Comparison of ENCODE assay signal across 23 cellular contexts in genomic region chr6:127367023-127367375, GRCh38. TPM values are rescaled to one million over a fixed set of nuclear protein-coding genes. Genes with fewer than 3 reads are reported as not detected.
A peak's percentile ranks its signal among the peaks of the same experiment; 100 is the strongest.
DNase-seq lines count a peak whose midpoint lies in the region; ATAC-seq and TF ChIP-seq lines count a peak whose summit lies in the region.
"Had no signal": no experiment of that assay in that cellular context is flagged by ENCODE, and none has a peak within 500 bp of the region (broad histone marks: within the 10 kb centered on the region; RNA-seq: fewer than 3 reads in every experiment).

No MANE protein-coding gene starts in this region.

- H3K4ac ChIP-seq in trophoblast cell (ENCODE audit: low read depth, low read length), result no peak overlapping the region

- no peaks in the 10 kb centered on the region for H3K79me1 ChIP-seq in trophoblast cell (ENCODE audit: low read length)

- H3K9me3 ChIP-seq in breast epithelium (peaks cover 0 to 30% of the 10 kb centered on the region in 2 donors), Panc1 (ENCODE audit: control insufficient read depth, insufficient read depth, low read depth, low read length) (peaks cover 20% of the 10 kb centered on the region; the same call in 1 of the 2 replicates), skeletal muscle satellite cell (replicated peaks; ENCODE audit: low read length) (peaks cover 9% of the 10 kb centered on the region), trophoblast cell (ENCODE audit: insufficient read depth, low read depth, low read length) (peaks cover 2% of the 10 kb centered on the region)

- no peak overlapping the region for H3K14ac ChIP-seq in trophoblast cell (ENCODE audit: low read length)

- no peak overlapping the region for H4K8ac ChIP-seq in trophoblast cell (ENCODE audit: low read depth, low read length)

- H4K12ac ChIP-seq in trophoblast cell (ENCODE audit: low read depth, low read length), result no peak overlapping the region

- no peak for DNase-seq in MCF 10A (ENCODE audit: unreplicated experiment)
- no peak for DNase-seq in breast epithelium (ENCODE audit: low spot score in 2 of 2)
- no peak for DNase-seq in Panc1 (ENCODE audit: low read depth, low spot score)
- no peak for DNase-seq in epithelial cell of prostate (ENCODE audit: low read depth, low spot score)
- no peak for DNase-seq in ecto neural progenitor cell (ENCODE audit: low spot score)
- DNase-seq in trophoblast cell, result no peak
- DNase-seq: activated CD4-positive, alpha-beta T cell treated with anti-CD3 and anti-CD28 coated beads for 48 hours; activated naive CD4-positive, alpha-beta T cell treated with anti-CD3 and anti-CD28 coated beads, Interleukin-2, amount 10 ng/mL, durations not matched to agents 7 days and 5 days; activated T-cell treated with anti-CD3 and anti-CD28 coated beads, Interleukin-2, amount 50 U/mL, for 48 hours; anterior cingulate cortex; C1 segment of cervical spinal cord; cerebellar nuclear complex; effector memory CD4-positive, alpha-beta T cell; naive thymus-derived CD4-positive, alpha-beta T cell; NCI-H1092 treated with DMSO at 0.1 percent for 48 hours; NCI-H1930; NCI-H2227 treated with DMSO at 0.1 percent for 48 hours; NCI-H748 treated with DMSO at 0.1 percent for 48 hours had no signal

- no peaks in the 10 kb centered on the region for H3K27me3 Mint-ChIP-seq in MCF 10A (ENCODE audit: insufficient read depth, unreplicated experiment)
- H3K27me3 Mint-ChIP-seq: naive thymus-derived CD4-positive, alpha-beta T cell had no signal

- H3K27ac ChIP-seq in breast epithelium (no peak overlapping the region), Panc1 (ENCODE audit: low read length) (peak overlapping the region; percentile 73), epithelial cell of prostate (peak overlapping the region; percentile 79), trophoblast cell (ENCODE audit: low read depth, low read length) (no peak overlapping the region)
- H3K27ac ChIP-seq: KMS-11 had no signal

- TF ChIP-seq POLR2A in breast epithelium (IDR thresholded peaks at IDR 0.05), result no peak

- TF ChIP-seq CTCF in MCF 10A (IDR thresholded peaks at IDR 0.05; ENCODE audit: unreplicated experiment) (no peak), breast epithelium (IDR thresholded peaks at IDR 0.05) (no peak), Panc1 (IDR thresholded peaks at IDR 0.05) (no peak)

- CTCF ChIA-PET in MCF 10A (lab: Yijun Ruan, JAX) (interaction anchor here (0.7 to 0.8 kb wide), 3 partner anchors 25 to 54 kb away, joined by 3 to 7 read pairs (median 4); no protein-coding TSS in a partner anchor), Panc1 (lab: Charles Lee) (no interaction called here)

- peaks cover 19% of the 10 kb centered on the region for H3K4me1 Mint-ChIP-seq in MCF 10A (ENCODE audit: insufficient read depth, unreplicated experiment)
- H3K4me1 Mint-ChIP-seq: activated naive CD4-positive, alpha-beta T cell treated with anti-CD3 and anti-CD28 coated beads, Interleukin-2, amount 10 ng/mL, durations not matched to agents 7 days and 5 days; naive thymus-derived CD4-positive, alpha-beta T cell had no signal

- no peak overlapping the region for H2BK5ac ChIP-seq in trophoblast cell (ENCODE audit: low read depth, low read length, poor library complexity)

- H3K4me2 ChIP-seq in skeletal muscle satellite cell (ENCODE audit: low read length) (peak overlapping the region; percentile 49), trophoblast cell (ENCODE audit: low read length) (no peak overlapping the region)
- H3K4me2 ChIP-seq: KMS-11 had no signal

- H3K36me3 Mint-ChIP-seq in MCF 10A (ENCODE audit: insufficient read depth, unreplicated experiment), result no peaks in the 10 kb centered on the region
- H3K36me3 Mint-ChIP-seq: activated naive CD4-positive, alpha-beta T cell treated with anti-CD3 and anti-CD28 coated beads, Interleukin-2, amount 10 ng/mL, durations not matched to agents 7 days and 5 days; naive thymus-derived CD4-positive, alpha-beta T cell had no signal

- H3K27ac Mint-ChIP-seq in MCF 10A (ENCODE audit: low read depth, unreplicated experiment), result peak overlapping the region; percentile 95
- H3K27ac Mint-ChIP-seq: activated naive CD4-positive, alpha-beta T cell treated with anti-CD3 and anti-CD28 coated beads, Interleukin-2, amount 10 ng/mL, durations not matched to agents 7 days and 5 days; naive thymus-derived CD4-positive, alpha-beta T cell; T-helper 1 cell treated with Interleukin-12 subunit alpha and Interleukin-12 subunit beta and Interleukin-4 antibody, amounts not matched to agents 30 μg/mL and 1 μg/mL, for 36 hours had no signal

- peak overlapping the region; percentile 32 for H3K9ac ChIP-seq in skeletal muscle satellite cell (ENCODE audit: low read depth, low read length)
- no peak overlapping the region for H3K9ac ChIP-seq in trophoblast cell (ENCODE audit: low read length)
- H3K9ac ChIP-seq: KMS-11 had no signal

- H3K9me3 Mint-ChIP-seq in MCF 10A (ENCODE audit: unreplicated experiment), result peaks cover 37% of the 10 kb centered on the region

- H2BK120ac ChIP-seq in trophoblast cell (ENCODE audit: insufficient read depth, low read length, poor library complexity), result no peak overlapping the region

- H3K79me2 ChIP-seq in trophoblast cell (ENCODE audit: control insufficient read depth, insufficient read depth, low read length, poor library complexity), result no peaks in the 10 kb centered on the region

- no peak overlapping the region for H3K4me3 Mint-ChIP-seq in MCF 10A (ENCODE audit: unreplicated experiment)
- H3K4me3 Mint-ChIP-seq: activated naive CD4-positive, alpha-beta T cell treated with anti-CD3 and anti-CD28 coated beads, Interleukin-2, amount 10 ng/mL, durations not matched to agents 7 days and 5 days; naive thymus-derived CD4-positive, alpha-beta T cell; T-helper 1 cell treated with Interleukin-12 subunit alpha and Interleukin-12 subunit beta and Interleukin-4 antibody, amounts not matched to agents 30 μg/mL and 1 μg/mL, for 36 hours had no signal

- H3K27me3 ChIP-seq in breast epithelium (no peaks in the 10 kb centered on the region), Panc1 (ENCODE audit: control insufficient read depth, insufficient read depth, low read length) (no peaks in the 10 kb centered on the region), skeletal muscle satellite cell (ENCODE audit: control insufficient read depth, insufficient read depth, low read length) (no peaks in the 10 kb centered on the region), trophoblast cell (ENCODE audit: insufficient read depth, low read length) (no peaks in the 10 kb centered on the region)
- H3K27me3 ChIP-seq: esophagus muscularis mucosa had no signal

- WGBS in trophoblast cell (ENCODE audit: extremely low coverage, insufficient coverage, insufficient read length), result no CpG with 5 or more reads among the region's 1 CpG

- H2AK5ac ChIP-seq in trophoblast cell (ENCODE audit: low read length), result no peak overlapping the region

- intact Hi-C loops in MCF 10A (cut with micrococcal nuclease), result no loop called here
- intact Hi-C loops in breast epithelium (cut with DNase I; ENCODE audit: low total_unique reads), result no loop called here
- intact Hi-C loops in Panc1 (cut with micrococcal nuclease; ENCODE audit: unreplicated experiment), result no loop called here

- ATAC-seq in Panc1 (no peak), GM21723 (IDR thresholded peaks at IDR 0.05; ENCODE audit: unreplicated experiment) (no peak)

- BruUV-seq in MCF 10A (replicated peaks; lab: Mats Ljungman, UMichigan), result TSS peak; percentile 37
- BruUV-seq in Panc1 (replicated peaks; lab: Mats Ljungman, UMichigan), result no TSS peak

- no peak overlapping the region for H3K18ac ChIP-seq in trophoblast cell (ENCODE audit: low read length)

- H3K36me3 ChIP-seq in breast epithelium (no peaks in the 10 kb centered on the region), Panc1 (ENCODE audit: control insufficient read depth, insufficient read depth, low read length) (no peaks in the 10 kb centered on the region), skeletal muscle satellite cell (ENCODE audit: insufficient read depth, low read length) (no peaks in the 10 kb centered on the region), trophoblast cell (ENCODE audit: control insufficient read depth in 1 of 2, insufficient read depth in 2 of 2, low read length in 2 of 2) (no peaks in the 10 kb centered on the region)
- H3K36me3 ChIP-seq: esophagus muscularis mucosa had no signal

- no peak overlapping the region for H3K23ac ChIP-seq in trophoblast cell (ENCODE audit: low read length)

- no peak overlapping the region for H2AFZ ChIP-seq in trophoblast cell (ENCODE audit: insufficient read depth, low read length, poor library complexity)

- H4K91ac ChIP-seq in trophoblast cell (ENCODE audit: low read depth, low read length), result no peak overlapping the region

- in situ Hi-C loops in Panc1 (cut with HindIII; ENCODE audit: low pct_unique_long_range_greater_than_20kb, low sequenced_read_pairs), result no loop called here

- H3K4me3 ChIP-seq in breast epithelium, result no peak overlapping the region
- H3K4me3 ChIP-seq in Panc1 (ENCODE audit: low read depth in 2 of 2, low read length in 2 of 2), result no peak overlapping the region
- no peak overlapping the region for H3K4me3 ChIP-seq in skeletal muscle satellite cell (ENCODE audit: low read length)
- no peak overlapping the region for H3K4me3 ChIP-seq in trophoblast cell (ENCODE audit: low read depth, low read length)
- H3K4me3 ChIP-seq: esophagus muscularis mucosa had no signal

- POLR2A ChIA-PET in MCF 10A (lab: Yijun Ruan, JAX), result interaction anchor here (0.6 to 3.1 kb wide), 12 partner anchors 9 to 737 kb away, joined by 3 to 18 read pairs (median 4); partner anchors contain the start of gene ECHDC1
- POLR2A ChIA-PET in Panc1 (lab: Charles Lee), result no interaction called here

- H3K4me1 ChIP-seq in breast epithelium (no peaks in the 10 kb centered on the region), Panc1 (ENCODE audit: control insufficient read depth, insufficient read depth, low read length) (peaks cover 9% of the 10 kb centered on the region), skeletal muscle satellite cell (ENCODE audit: control insufficient read depth, insufficient read depth, low read length) (peaks cover 14% of the 10 kb centered on the region), trophoblast cell (ENCODE audit: control insufficient read depth in 1 of 2, insufficient read depth in 2 of 2, low read length in 2 of 2) (peaks cover 6% of the 10 kb centered on the region in 2 experiments)

- H2BK12ac ChIP-seq in trophoblast cell (ENCODE audit: low read length), result no peak overlapping the region

RNA-seq across cellular contexts. Expression of gene ECHDC1, which starts 23.6 kb away (rescaled TPM):
- 60.4 and 70.7 TPM in 2 replicates for total RNA-seq in MCF 10A (2022)
- 10 to 100 TPM; 56.7 to 93.7 (median 82.2) TPM for total RNA-seq in breast epithelium
- 81.9 TPM for total RNA-seq in Panc1 (2021; ENCODE audit: unreplicated experiment)
- 58.8 TPM for polyA plus RNA-seq in Panc1 (2012; ENCODE audit: insufficient read length)
- 56.4 and 79.1 TPM in 2 replicates for total RNA-seq in skeletal muscle satellite cell (2012; rRNA removed)
- polyA plus RNA-seq in trophoblast cell (2013), result 28.0 and 28.8 TPM in 2 replicates

Comparison
In these comparisons a context has a peak if more than half of its experiments do, and no peak if none do; other contexts are left out.
1. H3K27ac ChIP-seq: peak in Panc1 (single experiment) and epithelial cell of prostate (single experiment); none in breast epithelium (0 of 2) and trophoblast cell (single experiment).